17 cellular contexts compared by ENCODE assay signal in the genomic region with DNA sequence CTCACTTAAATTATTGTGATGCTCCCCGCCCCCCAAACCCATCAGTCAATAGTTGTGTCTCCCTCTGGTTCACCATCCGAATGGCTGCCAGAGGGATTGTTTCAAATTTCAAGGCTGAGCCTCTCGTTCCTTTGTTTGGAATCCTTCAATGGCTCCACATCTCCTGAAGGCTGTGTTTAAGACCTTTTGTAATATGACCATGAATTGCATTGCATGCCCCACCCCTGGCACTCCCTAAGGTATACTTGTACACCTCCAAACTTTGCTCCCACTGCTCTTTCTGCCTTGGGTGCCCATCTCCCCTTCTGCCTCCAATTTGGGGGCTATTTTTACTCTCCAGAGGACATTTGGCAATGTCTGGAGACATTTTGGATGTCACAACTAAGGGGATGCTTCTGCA.
"Had no signal": no experiment of that assay in that cellular context is flagged by ENCODE, and none has a peak within 500 bp of the region (broad histone marks: within the 10 kb centered on the region; RNA-seq: fewer than 3 reads in every experiment).

No MANE protein-coding gene starts in this region.

- H3K27ac ChIP-seq: neural progenitor cell, ovary, sigmoid colon, SK-N-MC, tibial artery had no signal

- H3K4me3 Mint-ChIP-seq: activated T-helper 17 cell treated with anti-CD3 and anti-CD28 coated beads, Interleukin-2, amount 50 U/mL, for 72 hours; endodermal cell; neural progenitor cell; T-helper 17 cell; WTC11 had no signal

- ATAC-seq: activated T-helper 17 cell treated with anti-CD3 and anti-CD28 coated beads, Interleukin-2, amount 50 U/mL, for 72 hours; T-helper 17 cell; WTC11 had no signal

- H3K27me3 Mint-ChIP-seq: activated T-helper 17 cell treated with anti-CD3 and anti-CD28 coated beads, Interleukin-2, amount 50 U/mL, for 72 hours; T-helper 17 cell had no signal

- H3K4me3 ChIP-seq: dorsolateral prefrontal cortex, gastroesophageal sphincter, heart right ventricle, neural progenitor cell, ovary, sigmoid colon, SK-N-MC, tibial artery had no signal

- H3K9me3 Mint-ChIP-seq: endodermal cell had no signal

- H3K4me1 Mint-ChIP-seq: endodermal cell, neural progenitor cell had no signal

- H3K27me3 ChIP-seq: gastroesophageal sphincter, heart right ventricle, neural progenitor cell, ovary, sigmoid colon, tibial artery had no signal

- H3K9me3 ChIP-seq: gastroesophageal sphincter, ovary, sigmoid colon, tibial artery had no signal

- FAIRE-seq: astrocyte had no signal

- H3K4me1 ChIP-seq: neural progenitor cell, sigmoid colon, tibial artery had no signal

- DNase-seq: activated CD4-positive, alpha-beta T cell treated with anti-CD3 and anti-CD28 coated beads for 48 hours; activated naive CD4-positive, alpha-beta T cell treated with Interleukin-2 at 50 U/mL for 16 hours; dorsolateral prefrontal cortex; endodermal cell; erythroblast; heart right ventricle; ovary; sigmoid colon; stimulated activated CD4-positive, alpha-beta T cell treated with anti-CD3 and anti-CD28 coated beads, Interleukin-2, amount 100 ng/mL, for 24 hours; T-helper 17 cell had no signal

- H3K27ac Mint-ChIP-seq: activated T-helper 17 cell treated with anti-CD3 and anti-CD28 coated beads, Interleukin-2, amount 50 U/mL, for 72 hours; endodermal cell; neural progenitor cell; T-helper 17 cell; WTC11 had no signal

- H3K36me3 ChIP-seq: gastroesophageal sphincter, heart right ventricle, neural progenitor cell, ovary, sigmoid colon, tibial artery had no signal
